Comparison of ENCODE assay signal across 16 cellular contexts in genomic region chr4:61501812-61502211, GRCh38.
"Had no signal": no experiment of that assay in that cellular context is flagged by ENCODE, and none has a peak within 500 bp of the region (broad histone marks: within the 10 kb centered on the region; RNA-seq: fewer than 3 reads in every experiment).

No MANE protein-coding gene starts in this region.

- H3K9me3 ChIP-seq: esophagus squamous epithelium, pancreas, stomach, vagina had no signal

- H3K27ac ChIP-seq: esophagus squamous epithelium, pancreas, stomach, vagina had no signal

- H3K27me3 Mint-ChIP-seq: activated naive CD8-positive, alpha-beta T cell; naive thymus-derived CD8-positive, alpha-beta T cell had no signal

- H3K36me3 ChIP-seq: esophagus squamous epithelium, pancreas, stomach, vagina had no signal

- H3K27me3 ChIP-seq: esophagus squamous epithelium, pancreas, stomach, vagina had no signal

- H3K4me3 Mint-ChIP-seq: activated naive CD8-positive, alpha-beta T cell; naive thymus-derived CD8-positive, alpha-beta T cell; stimulated activated effector memory CD8-positive, alpha-beta T cell treated with anti-CD3 and anti-CD28 coated beads, Interleukin-12 subunit alpha, Interleukin-12 subunit beta, amount 100 ng/mL, for 72 hours had no signal

- H3K27ac Mint-ChIP-seq: activated naive CD8-positive, alpha-beta T cell; naive thymus-derived CD8-positive, alpha-beta T cell; stimulated activated effector memory CD8-positive, alpha-beta T cell treated with anti-CD3 and anti-CD28 coated beads, Interleukin-12 subunit alpha, Interleukin-12 subunit beta, amount 100 ng/mL, for 72 hours had no signal

- H3K4me3 ChIP-seq: esophagus squamous epithelium, pancreas, smooth muscle cell, stomach, vagina had no signal

- H3K4me1 Mint-ChIP-seq: naive thymus-derived CD8-positive, alpha-beta T cell; stimulated activated effector memory CD8-positive, alpha-beta T cell treated with anti-CD3 and anti-CD28 coated beads, Interleukin-12 subunit alpha, Interleukin-12 subunit beta, amount 100 ng/mL, for 72 hours had no signal

- H3K4me1 ChIP-seq: esophagus squamous epithelium, pancreas, vagina had no signal

- DNase-seq: activated CD4-positive, CD25-positive, alpha-beta regulatory T cell treated with anti-CD3 and anti-CD28 coated beads, Interleukin-2, amount 50 U/mL, for 72 hours; activated gamma-delta T cell; amniotic stem cell; dermis blood vessel endothelial cell; effector memory CD4-positive, alpha-beta T cell; esophagus squamous epithelium; mesendoderm; naive thymus-derived CD8-positive, alpha-beta T cell; pancreas; stimulated activated CD4-positive, alpha-beta T cell treated with anti-CD3 and anti-CD28 coated beads, Interleukin-4, amount 100 ng/mL, for 24 hours; stomach; trophoblast cell had no signal

- H3K36me3 Mint-ChIP-seq: activated naive CD8-positive, alpha-beta T cell; naive thymus-derived CD8-positive, alpha-beta T cell; stimulated activated effector memory CD8-positive, alpha-beta T cell treated with anti-CD3 and anti-CD28 coated beads, Interleukin-12 subunit alpha, Interleukin-12 subunit beta, amount 100 ng/mL, for 72 hours had no signal
